1 cellular context compared by ENCODE assay signal in genomic region chr6:111477481-111477938, GRCh38.
TF ChIP-seq lines count a peak whose summit lies in the region.

No MANE protein-coding gene starts in this region.

TF ChIP-seq in K562, 482 proteins besides CTCF, POLR2A, EP300 and RAD21 (continued from another document and continues in another):
- no peak for TF ChIP-seq CREB5 (CRISPR knock-in tag; IDR thresholded peaks at IDR 0.05)
- TF ChIP-seq DPF2 (IDR thresholded peaks at IDR 0.05): peak; percentile 80
- peak; percentile 74 for TF ChIP-seq SMARCA4 (IDR thresholded peaks at IDR 0.05)
- no peak for TF ChIP-seq ZNF121 (CRISPR knock-in tag; conservative IDR thresholded peaks at IDR 0.05)
- TF ChIP-seq SUPT5H (IDR thresholded peaks at IDR 0.05): no peak
- peak; percentile 90 for TF ChIP-seq ZNF175 (CRISPR knock-in tag; IDR thresholded peaks at IDR 0.05; ENCODE audit: low read depth)
- TF ChIP-seq TAF1 (IDR thresholded peaks at IDR 0.05; ENCODE audit: control insufficient read depth, extremely low read depth, insufficient read depth, low read length, severe bottlenecking): no peak
- no peak for TF ChIP-seq KAT2B (IDR thresholded peaks at IDR 0.05; ENCODE audit: low read depth, low read length)
- peak; percentile 58; the same call in 1 of the 2 replicates for TF ChIP-seq ATF7 (IDR thresholded peaks at IDR 0.05)
- TF ChIP-seq PRDM10 (IDR thresholded peaks at IDR 0.05; ENCODE audit: partially characterized antibody): peak; percentile 31
- no peak for TF ChIP-seq ZHX1 (conservative IDR thresholded peaks at IDR 0.05; ENCODE audit: low read length)
- TF ChIP-seq HMBOX1 (IDR thresholded peaks at IDR 0.05): peak; percentile 69
- no peak for TF ChIP-seq PHF8 (IDR thresholded peaks at IDR 0.05; ENCODE audit: borderline replicate concordance, low read length)
- TF ChIP-seq SFPQ (IDR thresholded peaks at IDR 0.05; ENCODE audit: low read depth, low read length): no peak
- TF ChIP-seq ZNF408 (CRISPR knock-in tag; IDR thresholded peaks at IDR 0.05; ENCODE audit: low read depth): no peak
- TF ChIP-seq MAFG (tag; conservative IDR thresholded peaks at IDR 0.05): peak; percentile 83
- TF ChIP-seq FOXJ2 (tag; IDR thresholded peaks at IDR 0.05): peak; percentile 39; the same call in 1 of the 2 replicates
- no peak for TF ChIP-seq USF1 (CRISPR knock-in tag; IDR thresholded peaks at IDR 0.05)
- 0 out of 2 replicates have a peak, but pooled peaks have one; percentile 58 for TF ChIP-seq MYC (IDR thresholded peaks at IDR 0.05; ENCODE audit: low read depth, low read length)
- TF ChIP-seq MYC (CRISPR knock-in tag; IDR thresholded peaks at IDR 0.05; ENCODE audit: borderline replicate concordance, low read depth): no peak
- TF ChIP-seq PURB (CRISPR knock-in tag; IDR thresholded peaks at IDR 0.05; ENCODE audit: low read depth): no peak
- no peak for TF ChIP-seq NFRKB (IDR thresholded peaks at IDR 0.05; ENCODE audit: low read depth)
- no peak for TF ChIP-seq GABPA (tag; conservative IDR thresholded peaks at IDR 0.05; ENCODE audit: low read depth)
- peak; percentile 82 for TF ChIP-seq ATF3 (IDR thresholded peaks at IDR 0.05)
- no peak for TF ChIP-seq ATF3 (CRISPR knock-in tag; conservative IDR thresholded peaks at IDR 0.05)
- no peak for TF ChIP-seq NR4A1 (CRISPR knock-in tag; IDR thresholded peaks at IDR 0.05)
- TF ChIP-seq NR4A1 (tag; IDR thresholded peaks at IDR 0.05): peak; percentile 72; the same call in 1 of the 2 replicates
- TF ChIP-seq ZNF212 (CRISPR knock-in tag; IDR thresholded peaks at IDR 0.05): no peak
- TF ChIP-seq RBM25 (IDR thresholded peaks at IDR 0.05; ENCODE audit: low read depth, low read length, severe bottlenecking): no peak
- TF ChIP-seq ZSCAN32 (CRISPR knock-in tag; IDR thresholded peaks at IDR 0.05): no peak
- TF ChIP-seq ZEB2 (IDR thresholded peaks at IDR 0.05): peak; percentile 57; the same call in 1 of the 2 replicates
- no peak; the same call in 1 of the 2 replicates for TF ChIP-seq MTA1 (IDR thresholded peaks at IDR 0.05; ENCODE audit: borderline replicate concordance)
- TF ChIP-seq TEAD1 (CRISPR knock-in tag; IDR thresholded peaks at IDR 0.05): 0 out of 4 replicates have a peak, but pooled peaks of 1 of the 2 experiments have one; percentile 32
- TF ChIP-seq HDAC2 (IDR thresholded peaks at IDR 0.05): no peak; the same call in 1 of the 2 replicates
- TF ChIP-seq ZNF592 (IDR thresholded peaks at IDR 0.05): peak; percentile 67; the same call in 1 of the 2 replicates
- TF ChIP-seq MTF1 (CRISPR knock-in tag; IDR thresholded peaks at IDR 0.05; ENCODE audit: borderline replicate concordance): no peak
- no peak for TF ChIP-seq FOXK1 (CRISPR knock-in tag; IDR thresholded peaks at IDR 0.05; ENCODE audit: borderline replicate concordance)
- TF ChIP-seq SP2 (IDR thresholded peaks at IDR 0.05; ENCODE audit: extremely low read depth, low read depth, low read length, poor library complexity, severe bottlenecking): no peak
- TF ChIP-seq ERF (CRISPR knock-in tag; IDR thresholded peaks at IDR 0.05): no peak
- no peak for TF ChIP-seq CBX5 (IDR thresholded peaks at IDR 0.05; ENCODE audit: borderline replicate concordance, low read depth)
- TF ChIP-seq SMAD3 (CRISPR knock-in tag; conservative IDR thresholded peaks at IDR 0.05): no peak
- TF ChIP-seq ZFP91 (CRISPR knock-in tag; IDR thresholded peaks at IDR 0.05): no peak
- TF ChIP-seq ZNF3 (CRISPR knock-in tag; IDR thresholded peaks at IDR 0.05): no peak
- TF ChIP-seq ZNF24 (IDR thresholded peaks at IDR 0.05): 0 out of 2 replicates have a peak, but pooled peaks have one; percentile 24
- TF ChIP-seq NR2C2 (CRISPR knock-in tag; IDR thresholded peaks at IDR 0.05): no peak
- peak; percentile 28; the same call in 1 of the 2 replicates for TF ChIP-seq NR2C2 (tag; IDR thresholded peaks at IDR 0.05)
- TF ChIP-seq SRSF1 (IDR thresholded peaks at IDR 0.05; ENCODE audit: low read depth, low read length): no peak
- TF ChIP-seq ZNF668 (CRISPR knock-in tag; IDR thresholded peaks at IDR 0.05): no peak
